In the genomic region with DNA sequence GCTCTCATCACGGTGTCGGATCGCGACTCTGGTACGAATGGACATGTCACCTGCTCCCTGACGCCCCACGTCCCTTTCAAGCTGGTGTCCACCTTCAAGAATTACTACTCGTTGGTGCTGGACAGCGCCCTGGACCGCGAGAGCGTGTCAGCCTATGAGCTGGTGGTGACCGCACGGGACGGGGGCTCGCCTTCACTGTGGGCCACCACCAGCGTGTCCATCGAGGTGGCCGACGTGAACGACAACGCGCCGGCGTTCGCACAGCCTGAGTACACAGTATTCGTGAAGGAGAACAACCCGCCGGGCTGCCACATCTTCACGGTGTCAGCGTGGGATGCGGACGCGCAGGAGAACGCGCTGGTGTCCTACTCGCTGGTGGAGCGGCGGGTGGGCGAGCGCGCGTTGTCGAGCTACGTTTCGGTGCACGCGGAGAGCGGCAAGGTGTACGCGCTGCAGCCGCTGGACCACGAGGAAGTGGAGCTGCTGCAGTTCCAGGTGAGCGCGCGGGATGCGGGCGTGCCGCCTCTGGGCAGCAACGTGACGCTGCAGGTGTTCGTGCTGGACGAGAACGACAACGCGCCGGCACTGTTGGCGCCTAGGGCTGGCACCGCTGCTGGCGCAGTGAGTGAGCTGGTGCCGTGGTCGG, we compare ENCODE assay signal across 1 cellular context.
TF ChIP-seq lines count a peak whose summit lies in the region.

No MANE protein-coding gene starts in this region.

TF ChIP-seq in GM23338, 12 proteins besides CTCF, POLR2A, EP300 and RAD21:
- TF ChIP-seq, protein P1, sequence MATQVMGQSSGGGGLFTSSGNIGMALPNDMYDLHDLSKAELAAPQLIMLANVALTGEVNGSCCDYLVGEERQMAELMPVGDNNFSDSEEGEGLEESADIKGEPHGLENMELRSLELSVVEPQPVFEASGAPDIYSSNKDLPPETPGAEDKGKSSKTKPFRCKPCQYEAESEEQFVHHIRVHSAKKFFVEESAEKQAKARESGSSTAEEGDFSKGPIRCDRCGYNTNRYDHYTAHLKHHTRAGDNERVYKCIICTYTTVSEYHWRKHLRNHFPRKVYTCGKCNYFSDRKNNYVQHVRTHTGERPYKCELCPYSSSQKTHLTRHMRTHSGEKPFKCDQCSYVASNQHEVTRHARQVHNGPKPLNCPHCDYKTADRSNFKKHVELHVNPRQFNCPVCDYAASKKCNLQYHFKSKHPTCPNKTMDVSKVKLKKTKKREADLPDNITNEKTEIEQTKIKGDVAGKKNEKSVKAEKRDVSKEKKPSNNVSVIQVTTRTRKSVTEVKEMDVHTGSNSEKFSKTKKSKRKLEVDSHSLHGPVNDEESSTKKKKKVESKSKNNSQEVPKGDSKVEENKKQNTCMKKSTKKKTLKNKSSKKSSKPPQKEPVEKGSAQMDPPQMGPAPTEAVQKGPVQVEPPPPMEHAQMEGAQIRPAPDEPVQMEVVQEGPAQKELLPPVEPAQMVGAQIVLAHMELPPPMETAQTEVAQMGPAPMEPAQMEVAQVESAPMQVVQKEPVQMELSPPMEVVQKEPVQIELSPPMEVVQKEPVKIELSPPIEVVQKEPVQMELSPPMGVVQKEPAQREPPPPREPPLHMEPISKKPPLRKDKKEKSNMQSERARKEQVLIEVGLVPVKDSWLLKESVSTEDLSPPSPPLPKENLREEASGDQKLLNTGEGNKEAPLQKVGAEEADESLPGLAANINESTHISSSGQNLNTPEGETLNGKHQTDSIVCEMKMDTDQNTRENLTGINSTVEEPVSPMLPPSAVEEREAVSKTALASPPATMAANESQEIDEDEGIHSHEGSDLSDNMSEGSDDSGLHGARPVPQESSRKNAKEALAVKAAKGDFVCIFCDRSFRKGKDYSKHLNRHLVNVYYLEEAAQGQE (IDR thresholded peaks at IDR 0.05; ENCODE audit: unreplicated experiment), result peak; percentile 51
